13 cellular contexts compared by ENCODE assay signal in the genomic region with DNA sequence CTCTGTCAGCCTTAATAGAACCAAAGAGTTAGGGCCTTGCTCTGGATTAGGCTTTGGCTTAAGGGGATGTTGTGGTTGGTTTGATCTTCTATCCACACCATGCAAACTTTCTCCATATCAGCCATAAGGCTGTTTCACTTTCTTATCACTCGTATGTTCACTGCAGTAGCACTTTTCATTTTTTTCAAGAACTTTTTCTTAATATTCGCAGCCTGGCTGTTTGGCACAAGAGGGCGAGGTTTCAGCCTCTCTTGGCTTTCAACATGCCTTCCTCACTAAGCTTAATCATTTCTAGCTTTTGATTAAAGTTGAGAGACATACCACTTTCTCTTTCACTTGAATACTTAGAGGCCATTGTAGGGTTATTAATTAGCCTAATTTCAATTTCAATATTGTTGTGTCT.
DNase-seq lines count a peak whose midpoint lies in the region; ATAC-seq and TF ChIP-seq lines count a peak whose summit lies in the region.
"Had no signal": no experiment of that assay in that cellular context is flagged by ENCODE, and none has a peak within 500 bp of the region (broad histone marks: within the 10 kb centered on the region; RNA-seq: fewer than 3 reads in every experiment).

No MANE protein-coding gene starts in this region.

- no peak for DNase-seq in activated naive CD8-positive, alpha-beta T cell treated with anti-CD3 and anti-CD28 coated beads, Interleukin-2, amount 10 ng/mL, durations not matched to agents 7 days and 5 days
- DNase-seq in HCEC 1CT: no peak
- DNase-seq in Calu3: no peak
- DNase-seq in HFFc6: no peak
- DNase-seq: activated effector memory CD4-positive, alpha-beta T cell treated with Interleukin-2 at 50 U/mL for 16 hours; NCI-H2081; PC-9; T1000 had no signal

- peaks cover 40% of the 10 kb centered on the region for H3K4me1 Mint-ChIP-seq in activated naive CD8-positive, alpha-beta T cell treated with anti-CD3 and anti-CD28 coated beads, Interleukin-2, amount 10 ng/mL, durations not matched to agents 7 days and 5 days
- H3K4me1 Mint-ChIP-seq in Calu3 (ENCODE audit: low read depth, unreplicated experiment) (no peaks in the 10 kb centered on the region), HFFc6 (ENCODE audit: low read depth) (no peaks in the 10 kb centered on the region)

- ATAC-seq in GM18505 (IDR thresholded peaks at IDR 0.05; ENCODE audit: unreplicated experiment) (peak; percentile 53), GM19438 (IDR thresholded peaks at IDR 0.05; ENCODE audit: low read depth, unreplicated experiment) (peak; percentile 80), HG03108 (IDR thresholded peaks at IDR 0.05; ENCODE audit: unreplicated experiment) (peak; percentile 69)
- peak; percentile 71 for ATAC-seq in activated naive CD8-positive, alpha-beta T cell treated with anti-CD3 and anti-CD28 coated beads, Interleukin-2, amount 10 ng/mL, durations not matched to agents 7 days and 5 days (ENCODE audit: low read depth)
- ATAC-seq: K562, sciatic nerve had no signal

- CTCF ChIA-PET in Calu3 (lab: Charles Lee): no interaction called here

- no peak for TF ChIP-seq POLR2A in GM18505 (IDR thresholded peaks at IDR 0.05; ENCODE audit: borderline replicate concordance, extremely low read depth, insufficient read depth, insufficient read length)

- no TSS peak for BruUV-seq in Calu3 (replicated peaks; lab: Mats Ljungman, UMichigan)

- POLR2A ChIA-PET in activated naive CD8-positive, alpha-beta T cell treated with anti-CD3 and anti-CD28 coated beads, Interleukin-2, amount 10 ng/mL, durations not matched to agents 7 days and 5 days (lab: Charles Lee): interaction anchor here (0.6 to 1.8 kb wide), 5 partner anchors 11 to 187 kb away, joined by 3 to 8 read pairs (median 4); no protein-coding TSS in a partner anchor

- H3K4me3 Mint-ChIP-seq in activated naive CD8-positive, alpha-beta T cell treated with anti-CD3 and anti-CD28 coated beads, Interleukin-2, amount 10 ng/mL, durations not matched to agents 7 days and 5 days: peak overlapping the region; percentile 65
- no peak overlapping the region for H3K4me3 Mint-ChIP-seq in Calu3 (ENCODE audit: low read depth, unreplicated experiment)
- H3K4me3 Mint-ChIP-seq in HFFc6: no peak overlapping the region

- H3K27ac Mint-ChIP-seq in activated naive CD8-positive, alpha-beta T cell treated with anti-CD3 and anti-CD28 coated beads, Interleukin-2, amount 10 ng/mL, durations not matched to agents 7 days and 5 days: peak overlapping the region; percentile 82
- H3K27ac Mint-ChIP-seq in Calu3 (ENCODE audit: unreplicated experiment): no peak overlapping the region
- H3K27ac Mint-ChIP-seq in HFFc6: no peak overlapping the region

- intact Hi-C loops in Calu3 (cut with micrococcal nuclease; ENCODE audit: unreplicated experiment): no loop called here

- H3K27me3 Mint-ChIP-seq in activated naive CD8-positive, alpha-beta T cell treated with anti-CD3 and anti-CD28 coated beads, Interleukin-2, amount 10 ng/mL, durations not matched to agents 7 days and 5 days: no peaks in the 10 kb centered on the region
- no peaks in the 10 kb centered on the region for H3K27me3 Mint-ChIP-seq in Calu3 (ENCODE audit: unreplicated experiment)
- H3K27me3 Mint-ChIP-seq in HFFc6 (ENCODE audit: insufficient read depth): peaks cover 6% of the 10 kb centered on the region

- H3K9me3 Mint-ChIP-seq in activated naive CD8-positive, alpha-beta T cell treated with anti-CD3 and anti-CD28 coated beads, Interleukin-2, amount 10 ng/mL, durations not matched to agents 7 days and 5 days: no peaks in the 10 kb centered on the region
- H3K9me3 Mint-ChIP-seq in Calu3 (ENCODE audit: low read depth, unreplicated experiment) (no peaks in the 10 kb centered on the region), HFFc6 (peaks cover 15% of the 10 kb centered on the region)

- H3K36me3 Mint-ChIP-seq in activated naive CD8-positive, alpha-beta T cell treated with anti-CD3 and anti-CD28 coated beads, Interleukin-2, amount 10 ng/mL, durations not matched to agents 7 days and 5 days: peaks cover 2% of the 10 kb centered on the region
- H3K36me3 Mint-ChIP-seq in Calu3 (ENCODE audit: insufficient read depth, unreplicated experiment): no peaks in the 10 kb centered on the region
- H3K36me3 Mint-ChIP-seq in HFFc6 (ENCODE audit: low read depth): no peaks in the 10 kb centered on the region

- TF ChIP-seq CTCF in Calu3 (IDR thresholded peaks at IDR 0.05; ENCODE audit: unreplicated experiment) (no peak), HFFc6 (IDR thresholded peaks at IDR 0.05) (no peak)
